In genomic region chr12:112381898-112382796, GRCh38 we compare ENCODE assay signal across 8 cellular contexts. TPM values are rescaled to one million over a fixed set of nuclear protein-coding genes. Genes with fewer than 3 reads are reported as not detected.
A peak's percentile ranks its signal among the peaks of the same experiment; 100 is the strongest.
DNase-seq lines count a peak whose midpoint lies in the region; ATAC-seq and TF ChIP-seq lines count a peak whose summit lies in the region.

Gene HECTD4, minus strand, starts transcription at chr12:112382431. Its CDS starts 303 bp downstream, at chr12:112382128.

- no peaks in the 10 kb centered on the region for H3K36me3 ChIP-seq in spleen

- H3K9me3 ChIP-seq in AG04450 (ENCODE audit: control insufficient read depth, insufficient read depth, low read length), result no peaks in the 10 kb centered on the region
- H3K9me3 ChIP-seq in spleen, result no peaks in the 10 kb centered on the region

- H3K36me3 Mint-ChIP-seq in activated B cell treated with CpG ODN at 0.5 μM for 24 hours (ENCODE audit: low read depth), result no peaks in the 10 kb centered on the region

- H3K4me3 ChIP-seq in AG04450 (ENCODE audit: low read depth, low read length), result peak within 1 kb of the TSS; percentile 74
- H3K4me3 ChIP-seq in cardiac fibroblast (replicated peaks in 1 of 2; ENCODE audit: low read depth in 2 of 2, low read length in 2 of 2), result peak within 1 kb of the TSS; percentile 69 to 80
- peak within 1 kb of the TSS; percentile 62 to 100 (median 93) for H3K4me3 ChIP-seq in spleen

- CTCF ChIA-PET in AG04450 (lab: Charles Lee), result no interaction called here
- CTCF ChIA-PET in activated B cell treated with CpG ODN at 0.5 μM for 24 hours (lab: Charles Lee), result no interaction called here

- no peaks in the 10 kb centered on the region for H3K9me3 Mint-ChIP-seq in activated B cell treated with CpG ODN at 0.5 μM for 24 hours

- H3K27ac ChIP-seq in AG04450 (ENCODE audit: low read depth, low read length) (peak within 1 kb of the TSS; percentile 57), spleen (peak within 1 kb of the TSS; percentile 68 to 92 (median 89))

- WGBS in spleen, 5 donors, result 0 to 23% (median 1%) methylated on average over 32 to 104 of the region's 104 CpGs

- TF ChIP-seq POLR2A in spleen (IDR thresholded peaks at IDR 0.05), result peak in 2 of 3 donors; percentile 48 to 62

- no peaks in the 10 kb centered on the region for H3K27me3 Mint-ChIP-seq in activated B cell treated with CpG ODN at 0.5 μM for 24 hours

- H3K4me1 ChIP-seq in spleen, result peaks cover 11 to 46% (median 26%) of the 10 kb centered on the region in 6 donors

- TF ChIP-seq CTCF in AG04450 (IDR thresholded peaks at IDR 0.05; ENCODE audit: low read depth, low read length), result no peak
- TF ChIP-seq CTCF in activated B cell treated with CpG ODN at 0.5 μM for 24 hours (IDR thresholded peaks at IDR 0.05), result no peak
- no peak for TF ChIP-seq CTCF in cardiac fibroblast (IDR thresholded peaks at IDR 0.05; ENCODE audit: low read depth, low read length)
- no peak for TF ChIP-seq CTCF in spleen (IDR thresholded peaks at IDR 0.05 in 8 of 11, conservative IDR thresholded peaks at IDR 0.05 in 3 of 11)

- DNase-seq in AG04450 (ENCODE audit: low read depth, low spot score) (peak; percentile 33), NCI-H345 (lab: John Stamatoyannopoulos, UW) (peak; percentile 94), activated B cell treated with CpG ODN at 0.5 μM for 24 hours (peak; percentile 96), cardiac fibroblast (ENCODE audit: low read depth in 2 of 2) (peak; percentile 81 to 86), inferior parietal cortex (ENCODE audit: extremely low spot score) (peak; percentile 94), spleen (peak; percentile 99)

- intact Hi-C loops in activated B cell treated with CpG ODN at 0.5 μM for 24 hours (cut with micrococcal nuclease) (loop anchor here (1.0 to 10.0 kb wide), 8 partner anchors 27 to 787 kb away; partner anchors contain the start of genes ACAD10, ATXN2, BRAP and RPL6), spleen (cut with DNase I; ENCODE audit: low total_unique reads) (no loop called here)

- H3K4me1 Mint-ChIP-seq in activated B cell treated with CpG ODN at 0.5 μM for 24 hours, result peaks cover 30% of the 10 kb centered on the region

- ATAC-seq in GM18909 (IDR thresholded peaks at IDR 0.05; ENCODE audit: poor library complexity, unreplicated experiment) (peak; percentile 91), HG03159 (IDR thresholded peaks at IDR 0.05; ENCODE audit: unreplicated experiment) (peak; percentile 90), activated B cell treated with CpG ODN at 0.5 μM for 24 hours (ENCODE audit: low read depth) (peak; percentile 96)

- POLR2A ChIA-PET in AG04450 (lab: Yijun Ruan, JAX) (no interaction called here), activated B cell treated with CpG ODN at 0.5 μM for 24 hours (lab: Charles Lee) (interaction anchor here (0.5 to 1.5 kb wide), 2 partner anchors 29 to 571 kb away, joined by 5 to 9 read pairs; no protein-coding TSS in a partner anchor)

- peak within 1 kb of the TSS; percentile 97 for H3K4me3 Mint-ChIP-seq in activated B cell treated with CpG ODN at 0.5 μM for 24 hours

- H3K27ac Mint-ChIP-seq in activated B cell treated with CpG ODN at 0.5 μM for 24 hours, result peak within 1 kb of the TSS; percentile 88

- H3K27me3 ChIP-seq in AG04450 (ENCODE audit: control insufficient read depth, insufficient read depth, low read length) (no peaks in the 10 kb centered on the region), spleen (replicated peaks in 1 of 7) (no peaks in the 10 kb centered on the region)

RNA-seq across cellular contexts. Expression of gene HECTD4, which starts in this region (rescaled TPM):
- polyA plus RNA-seq in AG04450 (2011; rRNA removed) (8.6 and 9.5 TPM in 2 replicates), spleen (10 to 100 TPM in 2 of 3 donors, 1 to 10 TPM in 1; 5.4 to 22.5 (median 16.1) TPM)
- polyA minus RNA-seq in AG04450 (2011; rRNA and poly(A)+ RNA removed), result 32.1 and 42.6 TPM in 2 replicates
- total RNA-seq in activated B cell treated with CpG ODN at 0.5 μM for 24 hours (76.3 and 98.8 TPM in 2 replicates), spleen (10 to 100 TPM; 46.0 to 70.8 (median 59.1) TPM)

Comparison
In these comparisons a context has a peak if more than half of its experiments do, and no peak if none do; other contexts are left out.
1. Peak in every context shown above with its lines: DNase-seq, ATAC-seq, H3K4me3 ChIP-seq and H3K27ac ChIP-seq.
2. DNase-seq: peak in every context shown above with its lines; median percentile 99 in spleen; 96 in activated B cell treated with CpG ODN at 0.5 μM for 24 hours; 94 in NCI-H345; 94 in inferior parietal cortex; 84 in cardiac fibroblast; 33 in AG04450.